In genomic region chr2:125516496-125517109, GRCh38 we compare ENCODE assay signal across 8 cellular contexts.
DNase-seq lines count a peak whose midpoint lies in the region; ATAC-seq, FAIRE-seq and TF ChIP-seq lines count a peak whose summit lies in the region.

No MANE protein-coding gene starts in this region.

- no peaks in the 10 kb centered on the region for H4K20me1 ChIP-seq in PC-3 (ENCODE audit: low read length)

- FAIRE-seq in H54 (lab: Jason Lieb, UNC) = no peak

- no peak overlapping the region for H3K27ac ChIP-seq in PC-3 (ENCODE audit: low read length)

- H3K79me2 ChIP-seq in PC-3 (ENCODE audit: low read length) = no peaks in the 10 kb centered on the region

- DNase-seq in DMS53 treated with DMSO at 0.1 percent for 48 hours (lab: John Stamatoyannopoulos, UW; ENCODE audit: unreplicated experiment) = peak; percentile 5
- DNase-seq in H54 (ENCODE audit: insufficient read length, low spot score) = peak; percentile 8
- peak; percentile 38 for DNase-seq in PC-3
- DNase-seq in iPS DF 4.7 (ENCODE audit: extremely low read depth, low spot score) = peak; percentile 36
- DNase-seq in stimulated activated CD4-positive, alpha-beta T cell treated with anti-CD3 and anti-CD28 coated beads, Interleukin-15, amount 100 ng/mL, for 24 hours = no peak
- no peak for DNase-seq in germinal center (ENCODE audit: low spot score)

- H2AFZ ChIP-seq in PC-3 (ENCODE audit: low read length) = no peak overlapping the region

- ATAC-seq in PC-3 = no peak
- ATAC-seq in GM21381 (IDR thresholded peaks at IDR 0.05; ENCODE audit: unreplicated experiment) = no peak
- no peak for ATAC-seq in HG03442 (IDR thresholded peaks at IDR 0.05; ENCODE audit: unreplicated experiment)

- H3K4me3 ChIP-seq in PC-3 (ENCODE audit: low read length) = no peak overlapping the region

- H3K9me3 ChIP-seq in PC-3 (ENCODE audit: low read length) = peaks cover 5% of the 10 kb centered on the region; the same call in 1 of the 2 replicates

- no peaks in the 10 kb centered on the region for H3F3A ChIP-seq in PC-3 (ENCODE audit: low read length, unreplicated experiment)

- no peak for TF ChIP-seq POLR2A in H54 (IDR thresholded peaks at IDR 0.05; ENCODE audit: low read depth, low read length)

- TF ChIP-seq CTCF in PC-3 (conservative IDR thresholded peaks at IDR 0.05; ENCODE audit: low read depth, low read length) = peak; percentile 68

- no peaks in the 10 kb centered on the region for H3K27me3 ChIP-seq in PC-3 (ENCODE audit: low read length)

- no peak overlapping the region for H3K9ac ChIP-seq in PC-3 (ENCODE audit: low read length)

- CTCF ChIA-PET in PC-3 (lab: Charles Lee) = interaction anchor here (0.6 kb wide), 1 partner anchor 731 kb away, joined by 3 read pairs; no protein-coding TSS in a partner anchor

- POLR2A ChIA-PET in PC-3 (lab: Charles Lee; ENCODE audit: unreplicated experiment) = no interaction called here

- no peaks in the 10 kb centered on the region for H3K9me2 ChIP-seq in PC-3 (replicated peaks; ENCODE audit: low read length)

- no peaks in the 10 kb centered on the region for H3K4me1 ChIP-seq in PC-3 (ENCODE audit: insufficient read depth, low read length)

- H3K4me2 ChIP-seq in PC-3 (ENCODE audit: low read length) = no peak overlapping the region

- BruUV-seq in PC-3 (replicated peaks; lab: Mats Ljungman, UMichigan) = no TSS peak

- intact Hi-C loops in PC-3 (cut with micrococcal nuclease) = no loop called here

- no peaks in the 10 kb centered on the region for H3K36me3 ChIP-seq in PC-3 (ENCODE audit: low read depth, low read length)

Comparison
In these comparisons a context has a peak if more than half of its experiments do, and no peak if none do; other contexts are left out.
1. DNase-seq: peak in DMS53 treated with DMSO at 0.1 percent for 48 hours (single experiment), H54 (single experiment), PC-3 (single experiment) and iPS DF 4.7 (single experiment); none in stimulated activated CD4-positive, alpha-beta T cell treated with anti-CD3 and anti-CD28 coated beads, Interleukin-15, amount 100 ng/mL, for 24 hours (single experiment) and germinal center (single experiment).